Comparison of ENCODE assay signal across 9 cellular contexts in the genomic region with DNA sequence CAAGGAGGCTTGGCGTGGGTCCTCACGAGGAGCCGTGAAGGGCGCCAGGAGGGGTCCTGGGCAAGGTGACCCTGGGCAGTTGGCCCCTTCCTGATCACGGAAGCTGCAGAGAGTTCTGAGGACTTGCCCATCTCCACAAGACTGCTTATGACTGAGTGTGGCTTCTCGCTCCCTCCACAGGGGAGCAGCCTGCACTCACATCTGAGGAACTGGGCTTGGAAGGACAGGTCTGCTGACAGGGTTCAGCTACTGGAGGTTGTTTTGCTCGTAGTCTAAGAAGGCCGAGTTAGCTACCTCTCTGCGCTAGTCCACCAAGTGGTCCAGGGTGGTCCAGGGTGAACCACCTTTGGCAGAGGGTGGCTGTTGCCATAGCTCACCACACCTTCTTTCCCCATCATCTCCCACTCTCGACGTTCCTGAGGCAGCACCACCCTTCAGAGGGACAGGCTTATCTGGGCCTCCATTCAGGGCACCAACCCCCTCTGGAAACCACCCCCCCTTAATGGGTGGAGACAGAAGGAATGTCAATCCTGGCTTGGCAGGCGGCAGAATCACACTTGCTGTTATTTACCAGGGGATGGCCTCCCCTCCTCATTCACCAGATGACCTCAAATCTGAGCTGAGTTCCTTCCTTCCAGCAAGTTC. TPM values are rescaled to one million over a fixed set of nuclear protein-coding genes. Genes with fewer than 3 reads are reported as not detected.
DNase-seq lines count a peak whose midpoint lies in the region; ATAC-seq and TF ChIP-seq lines count a peak whose summit lies in the region.
"Had no signal": no experiment of that assay in that cellular context is flagged by ENCODE, and none has a peak within 500 bp of the region (broad histone marks: within the 10 kb centered on the region; RNA-seq: fewer than 3 reads in every experiment).

No MANE protein-coding gene starts in this region.

- peaks cover 40% of the 10 kb centered on the region for H3K4me1 ChIP-seq in DOHH2 (ENCODE audit: control insufficient read depth, low read length)
- peaks cover 72 to 100% (median 98%) of the 10 kb centered on the region in 3 donors for H3K4me1 ChIP-seq in esophagus squamous epithelium
- peaks cover 64 to 100% of the 10 kb centered on the region in 2 donors for H3K4me1 ChIP-seq in left lung

- TF ChIP-seq CTCF in DOHH2 (IDR thresholded peaks at IDR 0.05; ENCODE audit: low read depth, low read length, poor library complexity, severe bottlenecking), result peak; percentile 11
- TF ChIP-seq CTCF in esophagus squamous epithelium (IDR thresholded peaks at IDR 0.05), result no peak
- no peak for TF ChIP-seq CTCF in left lung (IDR thresholded peaks at IDR 0.05)

- H3K79me2 ChIP-seq in DOHH2 (ENCODE audit: control insufficient read depth, low read length), result peaks cover 57% of the 10 kb centered on the region

- H3K36me3 ChIP-seq in DOHH2 (ENCODE audit: control insufficient read depth, low read length) (peaks cover 63% of the 10 kb centered on the region), esophagus squamous epithelium (peaks cover 0 to 59% (median 5%) of the 10 kb centered on the region in 3 donors), left lung (peaks cover 0 to 31% of the 10 kb centered on the region in 2 donors)

- H3K4me3 ChIP-seq in DOHH2 (ENCODE audit: low read length), result no peak overlapping the region
- no peak overlapping the region for H3K4me3 ChIP-seq in esophagus squamous epithelium
- H3K4me3 ChIP-seq in left lung, result no peak overlapping the region

- 79% methylated on average over 4 to 7 of the region's 12 CpGs for WGBS in esophagus squamous epithelium, 2 donors

- H3F3A ChIP-seq in DOHH2 (ENCODE audit: control insufficient read depth, insufficient read depth), result no peaks in the 10 kb centered on the region

- no peaks in the 10 kb centered on the region for H3K9me2 ChIP-seq in DOHH2 (replicated peaks; ENCODE audit: control insufficient read depth, low read length)

- intact Hi-C loops in esophagus squamous epithelium (cut with DNase I), result no loop called here
- intact Hi-C loops in sciatic nerve (cut with DNase I), result no loop called here
- intact Hi-C loops in left lung (cut with DNase I), result no loop called here

- in situ Hi-C loops in SK-MEL-5 (cut with HindIII; ENCODE audit: low pct_unique_long_range_greater_than_20kb, low sequenced_read_pairs), result no loop called here

- H3K27ac ChIP-seq in DOHH2 (ENCODE audit: low read depth, low read length) (no peak overlapping the region), esophagus squamous epithelium (peak overlapping the region in 3 of 4 donors; percentile 82 to 91 (median 83)), left lung (peak overlapping the region in 1 of 2 donors; percentile 90)

- ATAC-seq in sciatic nerve, result peak; percentile 7
- no peak for ATAC-seq in left lung
- ATAC-seq in HG03095 (IDR thresholded peaks at IDR 0.05; ENCODE audit: unreplicated experiment), result no peak

- peak; percentile 46 for DNase-seq in SK-MEL-5 (ENCODE audit: low read depth, low spot score)
- DNase-seq in esophagus squamous epithelium (lab: John Stamatoyannopoulos, UW), result no peak
- DNase-seq in sciatic nerve (ENCODE audit: low spot score), result no peak
- no peak for DNase-seq in mesenteric fat pad (ENCODE audit: low spot score)
- no peak for DNase-seq in left lung
- no peak for DNase-seq in kidney tubule cell (ENCODE audit: low spot score)
- DNase-seq: NCI-H526 treated with DMSO at 0.1 percent for 48 hours had no signal

- H3K27me3 ChIP-seq in DOHH2 (ENCODE audit: control insufficient read depth, low read length) (no peaks in the 10 kb centered on the region), esophagus squamous epithelium (no peaks in the 10 kb centered on the region), left lung (no peaks in the 10 kb centered on the region)

- no peak for TF ChIP-seq POLR2A in esophagus squamous epithelium (IDR thresholded peaks at IDR 0.05)

- H4K20me1 ChIP-seq in DOHH2 (ENCODE audit: control insufficient read depth, insufficient read depth, low read depth, low read length), result peaks cover 18% of the 10 kb centered on the region

- H3K9me3 ChIP-seq in DOHH2 (ENCODE audit: control insufficient read depth, insufficient read depth, low read length), result no peaks in the 10 kb centered on the region
- H3K9me3 ChIP-seq in esophagus squamous epithelium, result no peaks in the 10 kb centered on the region
- H3K9me3 ChIP-seq in left lung, result no peaks in the 10 kb centered on the region

- peak overlapping the region; percentile 15 for H3K4me2 ChIP-seq in DOHH2 (ENCODE audit: low read length)

RNA-seq across cellular contexts. Expression of gene FAM53B, which starts 38.2 kb away (rescaled TPM):
- 58.1 and 68.2 TPM in 2 replicates for total RNA-seq in SK-MEL-5 (2014; rRNA removed; shearing (Covaris generic))
- polyA plus RNA-seq in SK-MEL-5 (2015; cell fraction: cytosol; rRNA removed), result 43.1 and 52.4 TPM in 2 replicates
- 24.6 and 27.5 TPM in 2 replicates for polyA plus RNA-seq in SK-MEL-5 (2015; cell fraction: nucleus; rRNA removed)
- total RNA-seq in esophagus squamous epithelium, result 10 to 100 TPM; 27.4 to 54.2 (median 31.5) TPM
- 48.0 TPM for total RNA-seq in sciatic nerve
- total RNA-seq in mesenteric fat pad, result 35.0 TPM
- 10 to 100 TPM; 26.6 to 34.6 TPM for total RNA-seq in left lung
